In the genomic region with DNA sequence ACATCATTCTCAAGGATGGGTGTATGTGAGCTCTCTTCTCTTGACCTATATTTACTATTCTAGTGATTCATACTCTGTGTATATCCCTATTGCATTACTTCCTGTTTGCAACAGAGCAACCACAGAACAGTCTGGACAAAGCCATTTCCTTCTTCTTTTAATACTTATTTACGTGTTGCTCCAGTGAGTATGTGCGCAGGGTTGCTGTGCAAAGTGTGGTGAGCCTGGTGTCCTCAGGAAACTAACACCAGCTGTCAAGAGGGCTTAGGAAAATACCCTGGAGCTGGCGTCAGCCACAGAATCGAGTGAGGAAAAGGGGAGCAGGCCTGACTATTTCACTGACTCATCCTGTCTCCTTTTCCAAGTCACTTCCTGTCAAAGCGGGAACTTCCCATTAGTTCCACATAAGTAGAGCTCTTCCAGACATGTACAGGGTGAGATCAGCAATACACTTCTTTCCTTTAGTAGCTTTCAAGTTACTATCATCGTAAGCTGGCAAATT, we compare ENCODE assay signal across 1 cellular context.
TF ChIP-seq lines count a peak whose summit lies in the region.

No MANE protein-coding gene starts in this region.

TF ChIP-seq in HepG2, 621 proteins besides CTCF, POLR2A, EP300 and RAD21 (continued from another document):
- TF ChIP-seq AKAP8 (CRISPR knock-in tag; IDR thresholded peaks at IDR 0.05) = no peak
- TF ChIP-seq ZNF274 (CRISPR knock-in tag; IDR thresholded peaks at IDR 0.05) = no peak
- no peak for TF ChIP-seq SIN3A (IDR thresholded peaks at IDR 0.05; ENCODE audit: borderline replicate concordance, low read depth, low read length)
- no peak for TF ChIP-seq ZNF703 (CRISPR knock-in tag; IDR thresholded peaks at IDR 0.05; ENCODE audit: borderline replicate concordance)
- TF ChIP-seq POLR2AphosphoS5 (IDR thresholded peaks at IDR 0.05; ENCODE audit: low read depth, low read length) = no peak
- no peak for TF ChIP-seq ZNF530 (CRISPR knock-in tag; IDR thresholded peaks at IDR 0.05; ENCODE audit: low read depth)
- no peak for TF ChIP-seq ADNP (CRISPR knock-in tag; IDR thresholded peaks at IDR 0.05)
- TF ChIP-seq, protein P1, sequence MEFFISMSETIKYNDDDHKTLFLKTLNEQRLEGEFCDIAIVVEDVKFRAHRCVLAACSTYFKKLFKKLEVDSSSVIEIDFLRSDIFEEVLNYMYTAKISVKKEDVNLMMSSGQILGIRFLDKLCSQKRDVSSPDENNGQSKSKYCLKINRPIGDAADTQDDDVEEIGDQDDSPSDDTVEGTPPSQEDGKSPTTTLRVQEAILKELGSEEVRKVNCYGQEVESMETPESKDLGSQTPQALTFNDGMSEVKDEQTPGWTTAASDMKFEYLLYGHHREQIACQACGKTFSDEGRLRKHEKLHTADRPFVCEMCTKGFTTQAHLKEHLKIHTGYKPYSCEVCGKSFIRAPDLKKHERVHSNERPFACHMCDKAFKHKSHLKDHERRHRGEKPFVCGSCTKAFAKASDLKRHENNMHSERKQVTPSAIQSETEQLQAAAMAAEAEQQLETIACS (CRISPR knock-in tag; IDR thresholded peaks at IDR 0.05) = no peak
- TF ChIP-seq BRCA1 (CRISPR knock-in tag; IDR thresholded peaks at IDR 0.05) = no peak
- no peak for TF ChIP-seq SMAD9 (CRISPR knock-in tag; IDR thresholded peaks at IDR 0.05)
- no peak for TF ChIP-seq NFYC (CRISPR knock-in tag; IDR thresholded peaks at IDR 0.05)
- TF ChIP-seq, protein P2, sequence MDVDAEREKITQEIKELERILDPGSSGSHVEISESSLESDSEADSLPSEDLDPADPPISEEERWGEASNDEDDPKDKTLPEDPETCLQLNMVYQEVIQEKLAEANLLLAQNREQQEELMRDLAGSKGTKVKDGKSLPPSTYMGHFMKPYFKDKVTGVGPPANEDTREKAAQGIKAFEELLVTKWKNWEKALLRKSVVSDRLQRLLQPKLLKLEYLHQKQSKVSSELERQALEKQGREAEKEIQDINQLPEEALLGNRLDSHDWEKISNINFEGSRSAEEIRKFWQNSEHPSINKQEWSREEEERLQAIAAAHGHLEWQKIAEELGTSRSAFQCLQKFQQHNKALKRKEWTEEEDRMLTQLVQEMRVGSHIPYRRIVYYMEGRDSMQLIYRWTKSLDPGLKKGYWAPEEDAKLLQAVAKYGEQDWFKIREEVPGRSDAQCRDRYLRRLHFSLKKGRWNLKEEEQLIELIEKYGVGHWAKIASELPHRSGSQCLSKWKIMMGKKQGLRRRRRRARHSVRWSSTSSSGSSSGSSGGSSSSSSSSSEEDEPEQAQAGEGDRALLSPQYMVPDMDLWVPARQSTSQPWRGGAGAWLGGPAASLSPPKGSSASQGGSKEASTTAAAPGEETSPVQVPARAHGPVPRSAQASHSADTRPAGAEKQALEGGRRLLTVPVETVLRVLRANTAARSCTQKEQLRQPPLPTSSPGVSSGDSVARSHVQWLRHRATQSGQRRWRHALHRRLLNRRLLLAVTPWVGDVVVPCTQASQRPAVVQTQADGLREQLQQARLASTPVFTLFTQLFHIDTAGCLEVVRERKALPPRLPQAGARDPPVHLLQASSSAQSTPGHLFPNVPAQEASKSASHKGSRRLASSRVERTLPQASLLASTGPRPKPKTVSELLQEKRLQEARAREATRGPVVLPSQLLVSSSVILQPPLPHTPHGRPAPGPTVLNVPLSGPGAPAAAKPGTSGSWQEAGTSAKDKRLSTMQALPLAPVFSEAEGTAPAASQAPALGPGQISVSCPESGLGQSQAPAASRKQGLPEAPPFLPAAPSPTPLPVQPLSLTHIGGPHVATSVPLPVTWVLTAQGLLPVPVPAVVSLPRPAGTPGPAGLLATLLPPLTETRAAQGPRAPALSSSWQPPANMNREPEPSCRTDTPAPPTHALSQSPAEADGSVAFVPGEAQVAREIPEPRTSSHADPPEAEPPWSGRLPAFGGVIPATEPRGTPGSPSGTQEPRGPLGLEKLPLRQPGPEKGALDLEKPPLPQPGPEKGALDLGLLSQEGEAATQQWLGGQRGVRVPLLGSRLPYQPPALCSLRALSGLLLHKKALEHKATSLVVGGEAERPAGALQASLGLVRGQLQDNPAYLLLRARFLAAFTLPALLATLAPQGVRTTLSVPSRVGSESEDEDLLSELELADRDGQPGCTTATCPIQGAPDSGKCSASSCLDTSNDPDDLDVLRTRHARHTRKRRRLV (CRISPR knock-in tag; IDR thresholded peaks at IDR 0.05) = no peak
- no peak for TF ChIP-seq ZNF879 (CRISPR knock-in tag; IDR thresholded peaks at IDR 0.05)
- no peak for TF ChIP-seq PHF8 (CRISPR knock-in tag; IDR thresholded peaks at IDR 0.05)
- TF ChIP-seq, protein P3, sequence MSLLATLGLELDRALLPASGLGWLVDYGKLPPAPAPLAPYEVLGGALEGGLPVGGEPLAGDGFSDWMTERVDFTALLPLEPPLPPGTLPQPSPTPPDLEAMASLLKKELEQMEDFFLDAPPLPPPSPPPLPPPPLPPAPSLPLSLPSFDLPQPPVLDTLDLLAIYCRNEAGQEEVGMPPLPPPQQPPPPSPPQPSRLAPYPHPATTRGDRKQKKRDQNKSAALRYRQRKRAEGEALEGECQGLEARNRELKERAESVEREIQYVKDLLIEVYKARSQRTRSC (CRISPR knock-in tag; IDR thresholded peaks at IDR 0.05; ENCODE audit: low read depth) = no peak
- TF ChIP-seq HNRNPUL1 (IDR thresholded peaks at IDR 0.05; ENCODE audit: low read depth, low read length) = no peak
